Comparison of ENCODE assay signal across 8 cellular contexts in the genomic region with DNA sequence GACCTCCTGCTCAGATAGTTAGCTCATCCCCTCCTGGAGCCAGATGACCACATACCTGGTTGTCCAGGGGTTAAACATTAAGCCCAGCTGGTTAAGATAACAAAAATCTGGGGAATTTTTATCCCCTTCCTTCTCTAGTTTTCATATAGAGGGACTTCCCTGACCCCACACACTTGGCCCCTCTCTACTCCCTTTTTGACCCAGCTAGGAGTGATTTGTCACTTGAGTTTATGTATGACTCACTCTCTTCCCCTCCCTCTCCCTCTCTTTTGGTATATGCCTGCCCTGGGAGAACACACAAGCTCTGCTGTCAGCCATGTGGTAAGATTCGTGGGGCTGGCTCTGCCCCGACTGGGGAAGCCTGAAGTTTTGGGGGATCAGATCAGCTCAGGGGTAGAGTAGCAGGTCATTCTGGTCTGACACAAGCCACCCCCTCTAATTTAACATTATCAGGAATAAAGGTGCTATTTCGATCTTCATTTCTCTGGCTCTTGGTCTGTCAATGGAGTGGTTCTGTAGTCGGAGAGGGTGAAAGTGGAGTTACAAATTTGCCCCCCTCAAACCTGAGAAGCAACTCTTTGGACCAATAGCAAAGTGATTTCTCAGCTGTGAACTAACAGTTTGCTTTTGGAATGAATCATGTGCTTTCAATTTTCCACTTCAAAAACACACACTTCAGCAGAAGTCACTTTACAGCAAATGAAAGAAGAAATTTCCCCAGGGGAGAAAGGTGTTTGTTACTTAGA.
A peak's percentile ranks its signal among the peaks of the same experiment; 100 is the strongest.
DNase-seq lines count a peak whose midpoint lies in the region; ATAC-seq and TF ChIP-seq lines count a peak whose summit lies in the region.

No MANE protein-coding gene starts in this region.

- ATAC-seq in GM19023 (IDR thresholded peaks at IDR 0.05; ENCODE audit: unreplicated experiment) (peak; percentile 59), HG03108 (IDR thresholded peaks at IDR 0.05; ENCODE audit: unreplicated experiment) (peak; percentile 59)

- no peak overlapping the region for H3K4me3 Mint-ChIP-seq in activated naive CD8-positive, alpha-beta T cell treated with anti-CD3 and anti-CD28 coated beads for 36 hours

- H3K27ac Mint-ChIP-seq in activated naive CD8-positive, alpha-beta T cell treated with anti-CD3 and anti-CD28 coated beads for 36 hours, result peak overlapping the region; percentile 82

- H3K9me3 ChIP-seq in AG04450 (ENCODE audit: control insufficient read depth, insufficient read depth, low read length), result no peaks in the 10 kb centered on the region

- peaks cover 4% of the 10 kb centered on the region for H3K27me3 Mint-ChIP-seq in activated naive CD8-positive, alpha-beta T cell treated with anti-CD3 and anti-CD28 coated beads for 36 hours

- H3K27ac ChIP-seq in AG04450 (ENCODE audit: low read depth, low read length), result peak overlapping the region; percentile 11

- no peak for DNase-seq in AG04450 (ENCODE audit: low read depth, low spot score)
- no peak for DNase-seq in activated naive CD8-positive, alpha-beta T cell treated with anti-CD3 and anti-CD28 coated beads for 36 hours
- DNase-seq in NCI-H2196 (lab: John Stamatoyannopoulos, UW; ENCODE audit: unreplicated experiment), result no peak
- DNase-seq in NCI-H82 treated with DMSO at 0.1 percent for 48 hours (lab: John Stamatoyannopoulos, UW; ENCODE audit: unreplicated experiment), result no peak
- DNase-seq in NCI-H1694 treated with DMSO at 0.1 percent for 48 hours (lab: John Stamatoyannopoulos, UW), result no peak
- DNase-seq in middle frontal gyrus (ENCODE audit: extremely low spot score, low spot score), result no peak

- H3K4me3 ChIP-seq in AG04450 (ENCODE audit: low read depth, low read length), result no peak overlapping the region

- CTCF ChIA-PET in AG04450 (lab: Charles Lee), result interaction anchor here (0.6 kb wide), 1 partner anchor 393 kb away, joined by 3 read pairs; no protein-coding TSS in a partner anchor

- H3K27me3 ChIP-seq in AG04450 (ENCODE audit: control insufficient read depth, insufficient read depth, low read length), result peaks cover 3% of the 10 kb centered on the region

- no peak for TF ChIP-seq CTCF in AG04450 (IDR thresholded peaks at IDR 0.05; ENCODE audit: low read depth, low read length)

- H3K4me1 Mint-ChIP-seq in activated naive CD8-positive, alpha-beta T cell treated with anti-CD3 and anti-CD28 coated beads for 36 hours, result peaks cover 9% of the 10 kb centered on the region

- H3K9me3 Mint-ChIP-seq in activated naive CD8-positive, alpha-beta T cell treated with anti-CD3 and anti-CD28 coated beads for 36 hours, result peaks cover 8% of the 10 kb centered on the region

- POLR2A ChIA-PET in AG04450 (lab: Yijun Ruan, JAX), result no interaction called here

- H3K36me3 Mint-ChIP-seq in activated naive CD8-positive, alpha-beta T cell treated with anti-CD3 and anti-CD28 coated beads for 36 hours, result no peaks in the 10 kb centered on the region
